ENCODE assay signal across 9 cellular contexts in genomic region chr10:52561322-52561721, GRCh38.
"Had no signal": no experiment of that assay in that cellular context is flagged by ENCODE, and none has a peak within 500 bp of the region (broad histone marks: within the 10 kb centered on the region; RNA-seq: fewer than 3 reads in every experiment).

No MANE protein-coding gene starts in this region.

- FAIRE-seq: H1 had no signal

- H3K27ac ChIP-seq: HL-60, KMS-11 had no signal

- H3K9ac ChIP-seq: KMS-11 had no signal

- DNase-seq: H9, HCEC 1CT, HFFc6, Karpas-422, KBM-7 had no signal

- H3K4me2 ChIP-seq: GM23338, KMS-11 had no signal

- H3K4me3 ChIP-seq: GM23338 had no signal

- H2AFZ ChIP-seq: GM23338 had no signal

- ATAC-seq: GM23338 had no signal
